8 cellular contexts compared by ENCODE assay signal in genomic region chr15:45522931-45523331, GRCh38. TPM values are rescaled to one million over a fixed set of nuclear protein-coding genes. Genes with fewer than 3 reads are reported as not detected.
DNase-seq lines count a peak whose midpoint lies in the region; ATAC-seq and TF ChIP-seq lines count a peak whose summit lies in the region.

No MANE protein-coding gene starts in this region.

- no peak for ATAC-seq in HG03039 (IDR thresholded peaks at IDR 0.05; ENCODE audit: unreplicated experiment)
- no peak for ATAC-seq in GM21526 (IDR thresholded peaks at IDR 0.05; ENCODE audit: low FRiP score, unreplicated experiment)
- no peak for ATAC-seq in activated CD4-positive, CD25-positive, alpha-beta regulatory T cell treated with anti-CD3 and anti-CD28 coated beads, Interleukin-2, amount 50 U/mL, for 24 hours

- H3K27ac ChIP-seq in epithelial cell of prostate: peak overlapping the region; percentile 32

- peaks cover 5% of the 10 kb centered on the region for H3K27me3 Mint-ChIP-seq in activated T-cell treated with anti-CD3 and anti-CD28 coated beads, Interleukin-2, amount 50 U/mL, for 24 hours
- no peaks in the 10 kb centered on the region for H3K27me3 Mint-ChIP-seq in nephron (ENCODE audit: low read depth)

- no peaks in the 10 kb centered on the region for H3K9me3 Mint-ChIP-seq in activated T-cell treated with anti-CD3 and anti-CD28 coated beads, Interleukin-2, amount 50 U/mL, for 24 hours
- H3K9me3 Mint-ChIP-seq in nephron: no peaks in the 10 kb centered on the region

- TF ChIP-seq CTCF in nephron (IDR thresholded peaks at IDR 0.05; ENCODE audit: unreplicated experiment in 3 of 3): no peak

- no peak for DNase-seq in activated T-cell treated with anti-CD3 and anti-CD28 coated beads, Interleukin-2, amount 50 U/mL, for 24 hours
- DNase-seq in activated T-cell treated with anti-CD3 and anti-CD28 coated beads, Interleukin-2, amount 50 U/mL, for 1 hour: no peak
- DNase-seq in SK-MEL-5 (ENCODE audit: low read depth, low spot score) (peak; percentile 50), epithelial cell of prostate (ENCODE audit: low read depth, low spot score) (no peak)

- H3K36me3 Mint-ChIP-seq in activated T-cell treated with anti-CD3 and anti-CD28 coated beads, Interleukin-2, amount 50 U/mL, for 24 hours (ENCODE audit: low read depth): peaks cover 4% of the 10 kb centered on the region
- H3K36me3 Mint-ChIP-seq in nephron (ENCODE audit: low read depth): peaks cover 8% of the 10 kb centered on the region

- H3K4me1 Mint-ChIP-seq in activated T-cell treated with anti-CD3 and anti-CD28 coated beads, Interleukin-2, amount 50 U/mL, for 24 hours (ENCODE audit: low read depth): peaks cover 23% of the 10 kb centered on the region
- peaks cover 24% of the 10 kb centered on the region for H3K4me1 Mint-ChIP-seq in nephron

- peak overlapping the region; percentile 84 for H3K27ac Mint-ChIP-seq in activated T-cell treated with anti-CD3 and anti-CD28 coated beads, Interleukin-2, amount 50 U/mL, for 24 hours
- peak overlapping the region; percentile 95 to 99 (median 98) for H3K27ac Mint-ChIP-seq in nephron

- H3K4me3 Mint-ChIP-seq in activated T-cell treated with anti-CD3 and anti-CD28 coated beads, Interleukin-2, amount 50 U/mL, for 24 hours: peak overlapping the region; percentile 79
- peak overlapping the region; percentile 91 to 96 (median 96) for H3K4me3 Mint-ChIP-seq in nephron

- in situ Hi-C loops in SK-MEL-5 (cut with HindIII; ENCODE audit: low pct_unique_long_range_greater_than_20kb, low sequenced_read_pairs): no loop called here

RNA-seq across cellular contexts. Expression of gene SLC30A4, which starts 0.4 kb away (rescaled TPM):
- 4.2 and 4.3 TPM in 2 replicates for total RNA-seq in SK-MEL-5 (2014; rRNA removed; shearing (Covaris generic))
- 2.0 and 3.3 TPM in 2 replicates for polyA plus RNA-seq in SK-MEL-5 (2015; cell fraction: cytosol; rRNA removed)
- 2.2 and 3.7 TPM in 2 replicates for polyA plus RNA-seq in SK-MEL-5 (2015; cell fraction: nucleus; rRNA removed)
